8 cellular contexts compared by ENCODE assay signal in the genomic region with DNA sequence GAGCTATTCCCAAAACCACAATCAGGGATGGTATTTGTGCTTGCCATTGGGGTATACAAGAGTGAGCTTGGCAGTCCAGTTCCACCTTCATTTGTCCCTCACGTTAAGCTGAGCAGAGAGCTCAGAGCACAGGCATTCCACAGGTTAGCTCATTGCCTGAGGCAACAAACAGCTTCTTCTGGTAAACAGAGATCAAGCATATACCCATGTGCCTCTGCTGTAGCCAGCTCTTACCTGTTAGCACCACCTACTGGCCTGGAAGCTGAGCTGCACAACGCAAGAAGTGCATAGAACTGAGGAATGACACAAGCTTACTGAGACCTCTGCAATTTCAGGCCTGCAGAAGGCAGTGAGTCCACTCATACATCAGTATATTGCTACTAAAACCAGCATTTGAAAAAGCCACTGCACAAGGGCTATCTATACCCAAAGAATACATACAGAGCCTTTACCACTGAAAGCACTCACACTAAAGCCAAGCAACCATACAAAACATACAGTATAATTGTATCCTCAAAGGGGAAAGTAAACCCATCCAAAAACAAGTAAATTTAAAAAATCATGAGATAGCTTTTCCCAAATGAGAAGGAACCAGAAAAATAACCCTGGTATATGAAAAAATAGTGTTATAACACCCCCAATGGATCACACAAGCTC.
DNase-seq lines count a peak whose midpoint lies in the region; ATAC-seq, FAIRE-seq and TF ChIP-seq lines count a peak whose summit lies in the region.

No MANE protein-coding gene starts in this region.

- H3K27me3 ChIP-seq in HL-60 (ENCODE audit: insufficient read depth, poor library complexity, severe bottlenecking), result no peaks in the 10 kb centered on the region

- TF ChIP-seq POLR2A in GM12891 (IDR thresholded peaks at IDR 0.05; ENCODE audit: low read depth, low read length), result no peak

- no peak overlapping the region for H3K4me3 Mint-ChIP-seq in T-helper 2 cell treated with Interferon-gamma antibody and Interleukin-4, amounts not matched to agents 5 μg/mL and 100 μg/mL, for 36 hours

- FAIRE-seq in GM12891 (lab: Jason Lieb, UNC), result peak; percentile 91

- TF ChIP-seq CTCF in HL-60 (IDR thresholded peaks at IDR 0.05; ENCODE audit: insufficient read depth, low read length), result peak; percentile 68

- no peak overlapping the region for H3K4me3 ChIP-seq in HL-60 (replicated peaks; ENCODE audit: insufficient read depth, low read length)

- no peak overlapping the region for H3K27ac ChIP-seq in HL-60 (replicated peaks)

- H3K4me1 Mint-ChIP-seq in T-helper 2 cell treated with Interferon-gamma antibody and Interleukin-4, amounts not matched to agents 5 μg/mL and 100 μg/mL, for 36 hours (ENCODE audit: low read depth), result no peaks in the 10 kb centered on the region

- ATAC-seq in GM21529 (IDR thresholded peaks at IDR 0.05; ENCODE audit: unreplicated experiment), result peak; percentile 88

- peak; percentile 1 for DNase-seq in GM12891 (ENCODE audit: insufficient read length, low spot score)
- peak; percentile 13 to 42 for DNase-seq in HL-60 (ENCODE audit: low read depth in 1 of 2, low spot score in 1 of 2)
- peak; percentile 34 for DNase-seq in SKM-1 treated with dmso at 0.1 percent for 144 hours (lab: John Stamatoyannopoulos, UW; ENCODE audit: unreplicated experiment)
- DNase-seq in left kidney (ENCODE audit: low read depth, low spot score), result peak; percentile 77
- no peak for DNase-seq in T-helper 2 cell treated with Interferon-gamma antibody and Interleukin-4, amounts not matched to agents 5 μg/mL and 100 μg/mL, for 36 hours (ENCODE audit: low spot score)
- DNase-seq in NCI-H2107 (lab: John Stamatoyannopoulos, UW), result no peak
- DNase-seq in stimulated activated naive CD4-positive, alpha-beta T cell (lab: John Stamatoyannopoulos, UW), result no peak

- no peaks in the 10 kb centered on the region for H3K27me3 Mint-ChIP-seq in T-helper 2 cell treated with Interferon-gamma antibody and Interleukin-4, amounts not matched to agents 5 μg/mL and 100 μg/mL, for 36 hours (ENCODE audit: low read depth)

- no peak overlapping the region for H3K27ac Mint-ChIP-seq in T-helper 2 cell treated with Interferon-gamma antibody and Interleukin-4, amounts not matched to agents 5 μg/mL and 100 μg/mL, for 36 hours

- H3K9me3 Mint-ChIP-seq in T-helper 2 cell treated with Interferon-gamma antibody and Interleukin-4, amounts not matched to agents 5 μg/mL and 100 μg/mL, for 36 hours, result peaks cover 10% of the 10 kb centered on the region

- no peaks in the 10 kb centered on the region for H3K36me3 Mint-ChIP-seq in T-helper 2 cell treated with Interferon-gamma antibody and Interleukin-4, amounts not matched to agents 5 μg/mL and 100 μg/mL, for 36 hours (ENCODE audit: low read depth)

TF ChIP-seq in GM12891, 5 proteins besides CTCF, POLR2A, EP300 and RAD21:
- TF ChIP-seq TAF1 (IDR thresholded peaks at IDR 0.05; ENCODE audit: low read depth, low read length) (no peak), POU2F2 (IDR thresholded peaks at IDR 0.05; ENCODE audit: low read depth, low read length) (no peak)
TF ChIP-seq in GM12891: peak in this region for 0.

Comparison
In these comparisons a context has a peak if more than half of its experiments do, and no peak if none do; other contexts are left out.
1. DNase-seq: peak in GM12891 (single experiment), HL-60 (2 of 2), SKM-1 treated with dmso at 0.1 percent for 144 hours (single experiment) and left kidney (single experiment); none in T-helper 2 cell treated with Interferon-gamma antibody and Interleukin-4, amounts not matched to agents 5 μg/mL and 100 μg/mL, for 36 hours (single experiment), NCI-H2107 (single experiment) and stimulated activated naive CD4-positive, alpha-beta T cell (0 of 6).